Comparison of ENCODE assay signal across 21 cellular contexts in the genomic region with DNA sequence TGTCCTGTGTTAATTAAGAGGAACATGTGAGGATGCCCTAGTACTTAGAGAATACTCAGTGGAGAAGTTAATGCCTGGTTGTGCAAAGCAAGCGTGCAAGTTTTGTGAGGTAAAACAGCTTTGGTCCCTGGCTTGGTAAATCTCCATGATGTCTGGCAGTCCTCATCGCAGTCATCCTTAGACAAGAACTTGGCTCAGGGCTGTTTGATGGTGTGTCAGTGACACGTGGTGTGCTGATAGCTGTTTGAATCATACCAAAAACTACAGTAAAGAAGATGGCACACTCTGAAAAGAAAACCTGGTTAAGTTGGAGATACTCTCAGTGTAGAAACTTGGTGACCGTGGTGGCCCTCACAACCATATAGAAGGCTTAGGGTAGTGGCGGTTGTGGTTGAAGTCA.
"Had no signal": no experiment of that assay in that cellular context is flagged by ENCODE, and none has a peak within 500 bp of the region (broad histone marks: within the 10 kb centered on the region; RNA-seq: fewer than 3 reads in every experiment).

No MANE protein-coding gene starts in this region.

- H3K4me3 ChIP-seq: esophagus squamous epithelium, lung, sigmoid colon, spleen, thoracic aorta, upper lobe of right lung had no signal

- H3K9me3 ChIP-seq: esophagus squamous epithelium, neutrophil, sigmoid colon, thoracic aorta, upper lobe of right lung had no signal

- H3K27ac ChIP-seq: esophagus squamous epithelium, neutrophil, sigmoid colon, spleen, thoracic aorta, upper lobe of right lung had no signal

- H3K27me3 ChIP-seq: esophagus squamous epithelium, neutrophil, sigmoid colon, spleen, upper lobe of right lung had no signal

- H3K4me1 ChIP-seq: spleen, upper lobe of right lung had no signal

- H3K36me3 ChIP-seq: esophagus squamous epithelium, neutrophil, sigmoid colon, spleen, thoracic aorta, upper lobe of right lung had no signal

- ATAC-seq: activated CD4-positive, CD25-positive, alpha-beta regulatory T cell treated with anti-CD3 and anti-CD28 coated beads, Interleukin-2, amount 50 U/mL, for 24 hours; activated naive CD8-positive, alpha-beta T cell treated with anti-CD3 and anti-CD28 coated beads, Interleukin-2, amount 50 U/mL, for 24 hours; activated T-cell treated with anti-CD3 and anti-CD28 coated beads, Interleukin-2, amount 50 U/mL, for 4 hours; left colon; natural killer cell treated with Interleukin-12 subunit alpha and Interleukin-12 subunit beta and Interleukin-15 and Interleukin-18, amount 100 ng/mL, for 72 hours; stimulated activated memory B cell treated with anti-CD40 and anti-IgM and Interleukin-4, amounts not matched to agents 10 μg/mL and 1 μg/mL and 100 μg/mL, for 72 hours; upper lobe of right lung had no signal

- DNase-seq: activated CD4-positive, alpha-beta T cell treated with anti-CD3 and anti-CD28 coated beads, Interleukin-2, amount 10 ng/mL, durations not matched to agents 7 days and 5 days; activated CD8-positive, alpha-beta memory T cell treated with anti-CD3 and anti-CD28 coated beads, Interleukin-2, amount 50 U/mL, for 4 hours; activated naive CD4-positive, alpha-beta T cell treated with anti-CD3 and anti-CD28 coated beads, Interleukin-2, amount 10 ng/mL, durations not matched to agents 7 days and 5 days; activated naive CD8-positive, alpha-beta T cell treated with anti-CD3 and anti-CD28 coated beads, Interleukin-2, amount 50 U/mL, for 24 hours; activated T-cell treated with anti-CD3 and anti-CD28 coated beads, Interleukin-2, amount 50 U/mL, for 4 hours; aorta; cerebellar nuclear complex; effector CD8-positive, alpha-beta T cell; esophagus squamous epithelium; left colon; sigmoid colon; spleen; stimulated activated CD4-positive, alpha-beta T cell treated with anti-CD3 and anti-CD28 coated beads, Interleukin-4, amount 100 ng/mL, for 4 hours; T1000; upper lobe of right lung had no signal
